9 cellular contexts compared by ENCODE assay signal in the genomic region with DNA sequence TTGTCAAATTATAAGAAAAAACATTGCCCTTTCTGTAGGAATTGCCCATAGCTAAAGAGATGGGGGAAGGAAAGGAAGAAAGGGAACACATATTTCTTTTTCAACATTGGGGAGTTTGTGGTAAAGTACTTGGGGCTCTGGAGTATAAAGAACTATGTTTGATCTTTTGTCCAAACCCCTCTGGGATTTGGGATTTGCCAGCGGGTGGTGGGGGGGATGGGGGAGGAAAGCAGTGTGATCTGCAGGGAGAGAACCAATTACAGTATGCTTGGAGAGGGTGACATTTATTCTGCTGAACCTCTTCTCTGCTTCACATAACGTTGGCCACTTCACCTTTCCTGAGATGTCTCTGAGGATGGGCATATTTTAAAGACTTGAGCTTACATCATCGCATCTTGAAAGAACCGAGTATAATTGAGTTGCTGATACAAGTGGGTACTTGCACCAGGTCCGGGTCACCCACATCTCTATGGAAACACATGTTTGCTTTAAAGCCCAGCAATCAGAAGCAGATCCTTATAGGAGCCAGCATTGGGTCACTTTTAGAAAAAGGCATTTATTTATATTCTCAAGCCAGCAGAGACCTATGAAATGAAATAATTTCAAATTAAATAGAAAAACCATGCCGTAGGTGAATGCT.
DNase-seq lines count a peak whose midpoint lies in the region; ATAC-seq and TF ChIP-seq lines count a peak whose summit lies in the region.
"Had no signal": no experiment of that assay in that cellular context is flagged by ENCODE, and none has a peak within 500 bp of the region (broad histone marks: within the 10 kb centered on the region; RNA-seq: fewer than 3 reads in every experiment).

No MANE protein-coding gene starts in this region.

- H3K79me1 ChIP-seq in IMR-90 (ENCODE audit: low read depth in 1 of 2, low read length in 2 of 2): peaks cover 48 to 73% of the 10 kb centered on the region in 2 experiments

- H3K14ac ChIP-seq in IMR-90 (replicated peaks; ENCODE audit: low read depth, low read length): peak overlapping the region; percentile 74

- dilution Hi-C loops in IMR-90 (cut with HindIII; ENCODE audit: low sequenced_read_pairs, unreplicated experiment): no loop called here

- peak overlapping the region; percentile 61 for H4K5ac ChIP-seq in IMR-90 (ENCODE audit: low read depth, low read length)

- H2AK5ac ChIP-seq in IMR-90 (ENCODE audit: low read depth, low read length): peak overlapping the region; percentile 98; the same call in 1 of the 2 replicates

- peak overlapping the region; percentile 79 for H3K18ac ChIP-seq in IMR-90 (ENCODE audit: low read depth, low read length)

- peak overlapping the region; percentile 98; the same call in 1 of the 2 replicates for H3K27ac ChIP-seq in IMR-90 (ENCODE audit: insufficient read depth, low read length)
- peak overlapping the region in 3 of 4 donors; percentile 74 to 95 (median 92) for H3K27ac ChIP-seq in Peyer's patch
- peak overlapping the region; percentile 34 for H3K27ac ChIP-seq in foreskin keratinocyte

- H3K9ac ChIP-seq in IMR-90 (ENCODE audit: low read depth, low read length): peak overlapping the region; percentile 39; the same call in 1 of the 2 replicates
- H3K9ac ChIP-seq in skeletal muscle satellite cell (ENCODE audit: low read depth, low read length): peak overlapping the region; percentile 43

- TF ChIP-seq POLR2A in IMR-90 (IDR thresholded peaks at IDR 0.05; ENCODE audit: low read depth, low read length) (no peak), Peyer's patch (IDR thresholded peaks at IDR 0.05) (no peak)

- H3K4me1 ChIP-seq in IMR-90 (ENCODE audit: control insufficient read depth, insufficient read depth, low read length) (peaks cover 46% of the 10 kb centered on the region), Peyer's patch (peaks cover 0 to 49% (median 8%) of the 10 kb centered on the region in 4 donors), foreskin keratinocyte (peaks cover 31% of the 10 kb centered on the region), skeletal muscle satellite cell (ENCODE audit: control insufficient read depth, insufficient read depth, low read length) (peaks cover 70% of the 10 kb centered on the region)

- H2BK20ac ChIP-seq in IMR-90 (ENCODE audit: low read depth, low read length): peak overlapping the region; percentile 80

- no TSS peak for BruUV-seq in IMR-90 (replicated peaks; lab: Mats Ljungman, UMichigan)

- no peak overlapping the region for H3K4me3 ChIP-seq in IMR-90 (ENCODE audit: insufficient read depth, low read depth, low read length)
- H3K4me3 ChIP-seq in Peyer's patch: peak overlapping the region in 2 of 4 donors; percentile 46 to 53
- peak overlapping the region; percentile 36 for H3K4me3 ChIP-seq in skeletal muscle satellite cell (ENCODE audit: low read length)

- POLR2A ChIA-PET in IMR-90 (lab: Charles Lee; ENCODE audit: unreplicated experiment): interaction anchor here (0.6 kb wide), 1 partner anchor 12 kb away, joined by 3 read pairs; no protein-coding TSS in a partner anchor

- DNase-seq in IMR-90: no peak
- no peak for DNase-seq in Peyer's patch
- DNase-seq in foreskin keratinocyte: peak; percentile 43 to 55
- DNase-seq in NCI-H446 (lab: John Stamatoyannopoulos, UW): no peak
- DNase-seq: effector CD8-positive, alpha-beta T cell; stimulated activated CD4-positive, alpha-beta T cell treated with anti-CD3 and anti-CD28 coated beads, Interleukin-15, amount 100 ng/mL, for 24 hours had no signal

- peak overlapping the region; percentile 70; the same call in 1 of the 2 replicates for H3K56ac ChIP-seq in IMR-90 (ENCODE audit: extremely low read depth, insufficient read depth, low read length)

- TF ChIP-seq RAD21 in IMR-90 (IDR thresholded peaks at IDR 0.05; ENCODE audit: low read length): no peak

- H3K9me1 ChIP-seq in IMR-90 (ENCODE audit: insufficient read depth, low read length): peaks cover 36% of the 10 kb centered on the region

- no peak overlapping the region for H2AFZ ChIP-seq in IMR-90 (replicated peaks; ENCODE audit: low read length, poor library complexity)

- H2BK15ac ChIP-seq in IMR-90 (ENCODE audit: low read depth, low read length): peak overlapping the region; percentile 84; the same call in 2 of the 3 replicates

- WGBS in IMR-90 (ENCODE audit: extremely low coverage in 2 of 2, insufficient read length in 1 of 2), 2 experiments: 60% methylated on average over 1 of the region's 6 CpGs; no CpG with 5 or more reads in 1 of the 2 experiments

- intact Hi-C loops in IMR-90 (cut with micrococcal nuclease): loop anchor here (5.0 kb wide), 1 partner anchor 72 kb away; a partner anchor contains a TSS

- TF ChIP-seq CTCF in IMR-90 (conservative IDR thresholded peaks at IDR 0.05; ENCODE audit: low read depth, low read length): no peak
- TF ChIP-seq CTCF in Peyer's patch (IDR thresholded peaks at IDR 0.05): no peak
- TF ChIP-seq CTCF in foreskin keratinocyte (conservative IDR thresholded peaks at IDR 0.05): no peak

- peak overlapping the region; percentile 95 for H2BK5ac ChIP-seq in IMR-90 (ENCODE audit: low read depth, low read length, poor library complexity, severe bottlenecking)

- ATAC-seq in IMR-90 (ENCODE audit: low read depth) (no peak), foreskin keratinocyte (peak; percentile 50), GM21526 (IDR thresholded peaks at IDR 0.05; ENCODE audit: low FRiP score, unreplicated experiment) (no peak), HG02759 (IDR thresholded peaks at IDR 0.05; ENCODE audit: unreplicated experiment) (no peak)

- H4K91ac ChIP-seq in IMR-90 (ENCODE audit: insufficient read depth, low read depth, low read length): peak overlapping the region; percentile 93

- peaks cover 2% of the 10 kb centered on the region for H3K36me3 ChIP-seq in IMR-90 (ENCODE audit: control insufficient read depth, insufficient read depth, low read length)
- no peaks in the 10 kb centered on the region for H3K36me3 ChIP-seq in Peyer's patch
- no peaks in the 10 kb centered on the region for H3K36me3 ChIP-seq in skeletal muscle satellite cell (ENCODE audit: insufficient read depth, low read length)

- peaks cover 7% of the 10 kb centered on the region; the same call in 1 of the 2 replicates for H4K20me1 ChIP-seq in IMR-90 (ENCODE audit: insufficient read depth, low read length)

- in situ Hi-C loops in IMR-90 (cut with MboI; ENCODE audit: low sequenced_read_pairs): no loop called here

- H2AK9ac ChIP-seq in IMR-90 (replicated peaks; ENCODE audit: low read depth, low read length, poor library complexity): no peak overlapping the region

- H4K8ac ChIP-seq in IMR-90 (ENCODE audit: low read depth in 2 of 2, low read length in 2 of 2): peak overlapping the region; percentile 90 to 95

- peak overlapping the region; percentile 86 for H2BK120ac ChIP-seq in IMR-90 (ENCODE audit: low read depth, low read length)

- no peaks in the 10 kb centered on the region for H3K27me3 ChIP-seq in IMR-90 (ENCODE audit: control insufficient read depth, insufficient read depth, low read length)
- no peaks in the 10 kb centered on the region for H3K27me3 ChIP-seq in Peyer's patch
- no peaks in the 10 kb centered on the region for H3K27me3 ChIP-seq in foreskin keratinocyte
- H3K27me3 ChIP-seq in skeletal muscle satellite cell (ENCODE audit: control insufficient read depth, insufficient read depth, low read length): no peaks in the 10 kb centered on the region

- no peaks in the 10 kb centered on the region for H3K9me3 ChIP-seq in IMR-90 (ENCODE audit: control insufficient read depth, insufficient read depth, low read length)
- H3K9me3 ChIP-seq in Peyer's patch: no peaks in the 10 kb centered on the region
- H3K9me3 ChIP-seq in skeletal muscle satellite cell (replicated peaks; ENCODE audit: low read length): no peaks in the 10 kb centered on the region

- peak overlapping the region; percentile 72 for H3K23ac ChIP-seq in IMR-90 (ENCODE audit: low read depth, low read length)

- CTCF ChIA-PET in IMR-90 (lab: Yijun Ruan, JAX): interaction anchor here (1.3 kb wide), 1 partner anchor 19 kb away, joined by 3 read pairs; no protein-coding TSS in a partner anchor

- peak overlapping the region; percentile 48; the same call in 1 of the 2 replicates for H3K4me2 ChIP-seq in IMR-90 (ENCODE audit: low read depth, low read length)
- H3K4me2 ChIP-seq in skeletal muscle satellite cell (ENCODE audit: low read length): peak overlapping the region; percentile 73

- H3K4ac ChIP-seq in IMR-90 (ENCODE audit: low read depth, low read length): peak overlapping the region; percentile 80

TF ChIP-seq in IMR-90, 13 proteins besides CTCF, POLR2A, EP300 and RAD21:
- TF ChIP-seq CHD1 (IDR thresholded peaks at IDR 0.05; ENCODE audit: low read depth, low read length) (no peak), NFE2L2 (IDR thresholded peaks at IDR 0.05; ENCODE audit: low read depth, low read length) (no peak), RCOR1 (IDR thresholded peaks at IDR 0.05; ENCODE audit: insufficient replicate concordance, low read length) (no peak)
- TF ChIP-seq, protein P1, sequence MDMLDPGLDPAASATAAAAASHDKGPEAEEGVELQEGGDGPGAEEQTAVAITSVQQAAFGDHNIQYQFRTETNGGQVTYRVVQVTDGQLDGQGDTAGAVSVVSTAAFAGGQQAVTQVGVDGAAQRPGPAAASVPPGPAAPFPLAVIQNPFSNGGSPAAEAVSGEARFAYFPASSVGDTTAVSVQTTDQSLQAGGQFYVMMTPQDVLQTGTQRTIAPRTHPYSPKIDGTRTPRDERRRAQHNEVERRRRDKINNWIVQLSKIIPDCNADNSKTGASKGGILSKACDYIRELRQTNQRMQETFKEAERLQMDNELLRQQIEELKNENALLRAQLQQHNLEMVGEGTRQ (IDR thresholded peaks at IDR 0.05; ENCODE audit: low read depth, low read length): no peak

Comparison
In these comparisons a context has a peak if more than half of its experiments do, and no peak if none do; other contexts are left out.
1. DNase-seq: peak in foreskin keratinocyte (2 of 2); none in IMR-90 (single experiment), Peyer's patch (0 of 3) and NCI-H446 (0 of 2).
2. H3K27ac ChIP-seq: peak in every context shown above with its lines; median percentile 98 in IMR-90; 92 in Peyer's patch; 34 in foreskin keratinocyte.